ENCODE assay signal across 8 cellular contexts in the genomic region with DNA sequence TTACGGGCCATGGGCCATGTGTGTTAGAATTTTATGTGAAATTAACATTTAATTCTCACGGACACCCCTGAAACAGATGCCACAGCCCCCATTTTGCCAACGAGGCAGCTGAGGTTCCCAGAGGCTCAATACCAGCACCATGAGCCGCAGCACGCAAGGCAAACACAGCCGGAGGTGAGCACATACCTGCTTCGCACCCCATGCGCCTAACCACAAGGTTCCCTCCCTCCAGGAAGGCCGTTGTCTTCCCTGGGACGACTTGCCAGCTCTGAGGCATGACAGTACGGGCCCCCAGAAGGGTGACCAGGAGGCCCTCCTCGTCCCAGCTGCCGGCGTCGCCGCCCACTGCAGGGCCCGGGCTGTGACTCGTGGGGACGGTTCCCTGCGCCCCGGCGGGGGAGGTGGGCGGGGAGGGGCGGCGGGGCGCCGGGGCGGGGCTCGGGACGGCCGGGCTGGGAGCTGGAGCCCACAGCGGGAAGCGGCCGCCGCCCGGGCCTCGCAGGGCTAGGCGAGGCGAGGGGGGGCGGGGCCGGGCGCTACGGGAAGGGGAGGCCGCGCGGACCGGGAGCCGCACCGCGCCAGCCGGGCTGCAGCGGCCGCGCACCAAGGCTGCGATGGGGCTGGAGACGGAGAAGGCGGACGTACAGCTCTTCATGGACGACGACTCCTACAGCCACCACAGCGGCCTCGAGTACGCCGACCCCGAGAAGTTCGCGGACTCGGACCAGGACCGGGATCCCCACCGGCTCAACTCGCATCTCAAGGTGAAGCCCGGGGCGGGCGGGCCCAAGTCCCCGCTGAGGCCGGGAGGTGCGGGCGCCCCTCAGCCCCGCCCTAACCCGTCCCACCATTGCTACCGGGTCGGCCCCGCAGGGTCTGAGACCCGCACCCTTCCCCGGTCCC. TPM values are rescaled to one million over a fixed set of nuclear protein-coding genes. Genes with fewer than 3 reads are reported as not detected.
DNase-seq lines count a peak whose midpoint lies in the region; ATAC-seq and TF ChIP-seq lines count a peak whose summit lies in the region.

Gene CAV2 (plus strand): TSS at position 571 of the 903 bp plus-strand sequence. CDS start 44 bp downstream, at position 615.

- peaks cover 39% of the 10 kb centered on the region for H3K4me1 ChIP-seq in SJSA1 (replicated peaks)

- POLR2A ChIA-PET in GM10248 (lab: Yijun Ruan, JAX), result no interaction called here

- peaks cover 23% of the 10 kb centered on the region for H3K36me3 ChIP-seq in SJSA1

- H3K4me3 ChIP-seq in SJSA1, result peak within 1 kb of the TSS; percentile 91

- peak within 1 kb of the TSS; percentile 82 for H3K27ac ChIP-seq in SJSA1
- H3K27ac ChIP-seq in cingulate gyrus (ENCODE audit: low read depth, low read length), result peak within 1 kb of the TSS; percentile 54

- peaks cover 2% of the 10 kb centered on the region; the same call in 1 of the 2 replicates for H3K9me3 ChIP-seq in SJSA1 (replicated peaks)

- ATAC-seq in HG02571 (IDR thresholded peaks at IDR 0.05; ENCODE audit: unreplicated experiment) (peak; percentile 50), GM18909 (IDR thresholded peaks at IDR 0.05; ENCODE audit: poor library complexity, unreplicated experiment) (no peak)

- CTCF ChIA-PET in GM10248 (lab: Yijun Ruan, JAX), result interaction anchor here (0.8 kb wide), 1 partner anchor 13 kb away, joined by 3 read pairs; no protein-coding TSS in a partner anchor

- TF ChIP-seq CTCF in GM10248 (IDR thresholded peaks at IDR 0.05; ENCODE audit: control extremely low read depth, extremely low read depth, low read depth, missing control alignments), result no peak

- DNase-seq in GM10248 (ENCODE audit: extremely low spot score) (peak; percentile 39), SJSA1 (ENCODE audit: low read depth in 1 of 2, low spot score in 2 of 2) (peak; percentile 72 to 77), kidney glomerular epithelial cell (lab: John Stamatoyannopoulos, UW) (peak; percentile 47), NCI-H1105 (lab: John Stamatoyannopoulos, UW) (no peak)
- peak; percentile 4 for DNase-seq in stimulated activated CD8-positive, alpha-beta memory T cell treated with anti-CD3 and anti-CD28 coated beads, Interleukin-12 subunit alpha, Interleukin-12 subunit beta, amount 100 ng/mL, for 4 hours (ENCODE audit: low read depth)

- H3K27me3 ChIP-seq in SJSA1 (replicated peaks), result no peaks in the 10 kb centered on the region

RNA-seq across cellular contexts. Expression of gene CAV2, which starts in this region (rescaled TPM):
- total RNA-seq in SJSA1 (2014; rRNA removed; shearing (Covaris generic)), result 130 and 204 TPM in 2 replicates
